In the genomic region with DNA sequence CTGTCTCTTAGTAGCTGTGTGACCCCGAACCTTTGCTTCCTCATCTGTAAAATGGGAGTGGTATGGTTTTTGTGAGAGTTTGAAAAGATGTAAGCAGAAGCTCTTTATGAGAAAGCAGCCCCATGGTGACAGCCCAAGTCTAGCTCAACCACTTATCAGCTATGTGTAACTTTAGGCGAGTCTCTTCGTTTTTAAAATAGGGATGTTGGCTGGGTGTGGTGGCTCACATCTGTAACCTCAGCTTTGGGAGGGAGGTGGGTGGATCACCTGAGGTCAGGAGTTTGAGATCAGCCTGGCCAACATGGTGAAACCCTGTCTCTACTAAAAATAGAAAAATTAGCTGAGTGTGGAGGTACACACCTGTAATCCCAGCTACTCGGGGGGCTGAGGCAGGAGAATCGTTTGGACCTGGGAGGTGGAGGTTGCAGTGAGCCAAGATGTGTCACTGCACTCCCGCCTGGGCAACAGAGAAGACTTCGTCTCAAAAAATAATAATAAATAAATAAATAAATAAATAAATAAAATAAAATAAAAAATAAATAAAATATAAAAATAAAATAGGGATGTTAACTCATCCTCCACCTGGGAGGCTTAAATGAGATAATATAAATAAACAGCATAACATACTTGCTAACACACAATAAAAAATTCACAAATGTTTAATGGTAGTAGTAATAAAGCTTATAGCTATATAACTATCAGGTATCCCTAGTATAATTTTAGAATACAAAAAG, we compare ENCODE assay signal across 25 cellular contexts.
"Had no signal": no experiment of that assay in that cellular context is flagged by ENCODE, and none has a peak within 500 bp of the region (broad histone marks: within the 10 kb centered on the region; RNA-seq: fewer than 3 reads in every experiment).

No MANE protein-coding gene starts in this region.

- ATAC-seq: effector memory CD8-positive, alpha-beta T cell; esophagus mucosa; gastrocnemius medialis; left colon; mucosa of descending colon had no signal

- H3K4me3 ChIP-seq: colonic mucosa, esophagus squamous epithelium, gastrocnemius medialis, heart left ventricle, hepatocyte, lower lobe of right lung, mucosa of descending colon had no signal

- H3K4me1 ChIP-seq: colonic mucosa, esophagus squamous epithelium, lower lobe of right lung had no signal

- H3K27ac ChIP-seq: colonic mucosa, epithelial cell of prostate, esophagus squamous epithelium, gastrocnemius medialis, heart left ventricle, hepatocyte, lower lobe of right lung had no signal

- H3K9me3 ChIP-seq: colonic mucosa, esophagus squamous epithelium, gastrocnemius medialis, lower lobe of right lung, mucosa of descending colon had no signal

- DNase-seq: colonic mucosa; cortex of kidney; effector CD8-positive, alpha-beta T cell; effector memory CD8-positive, alpha-beta T cell; endodermal cell; erythroblast; esophagus squamous epithelium; foreskin fibroblast; foreskin melanocyte; gastrocnemius medialis; heart left ventricle; hypothalamus; immature natural killer cell; islet precursor cell; kidney; kidney glomerular epithelial cell; left colon; left ventricle myocardium superior; lower lobe of right lung; mesenchymal stem cell; mucosa of descending colon; naive B cell had no signal

- H3K36me3 ChIP-seq: colonic mucosa, esophagus squamous epithelium, gastrocnemius medialis, heart left ventricle, lower lobe of right lung had no signal

- H3K27me3 ChIP-seq: colonic mucosa, esophagus squamous epithelium, gastrocnemius medialis, heart left ventricle, hepatocyte had no signal

- FAIRE-seq: kidney had no signal
